1 cellular context compared by ENCODE assay signal in genomic region chr10:34364253-34365037, GRCh38.
A peak's percentile ranks its signal among the peaks of the same experiment; 100 is the strongest.
TF ChIP-seq lines count a peak whose summit lies in the region.

No MANE protein-coding gene starts in this region.

TF ChIP-seq in A549, 52 proteins besides CTCF, POLR2A, EP300 and RAD21 (continued from another document):
- TF ChIP-seq ATOH8 (CRISPR knock-in tag; IDR thresholded peaks at IDR 0.05; ENCODE audit: low read depth) (no peak), USF2 (IDR thresholded peaks at IDR 0.05) (no peak), CEBPB (IDR thresholded peaks at IDR 0.05) (peak; percentile 57 to 86), FOSL2 (IDR thresholded peaks at IDR 0.05) (peak; percentile 40; the same call in 1 of the 2 replicates), FOSL2 (CRISPR knock-in tag; IDR thresholded peaks at IDR 0.05) (peak; percentile 76), MAZ (IDR thresholded peaks at IDR 0.05; ENCODE audit: borderline replicate concordance, low read depth, low read length) (no peak), NPAS2 (CRISPR knock-in tag; IDR thresholded peaks at IDR 0.05; ENCODE audit: borderline replicate concordance) (no peak), FOXS1 (CRISPR knock-in tag; IDR thresholded peaks at IDR 0.05) (no peak), ZSCAN20 (CRISPR knock-in tag; IDR thresholded peaks at IDR 0.05) (no peak), BCL3 (IDR thresholded peaks at IDR 0.05) (no peak), FOSB (CRISPR knock-in tag; IDR thresholded peaks at IDR 0.05) (no peak), GATA3 (IDR thresholded peaks at IDR 0.05; ENCODE audit: borderline replicate concordance) (peak; percentile 87), REST (IDR thresholded peaks at IDR 0.05) (no peak), PBX3 (IDR thresholded peaks at IDR 0.05) (no peak), PHF8 (IDR thresholded peaks at IDR 0.05; ENCODE audit: borderline replicate concordance, low read depth) (no peak), CBX8 (IDR thresholded peaks at IDR 0.05) (no peak), NR3C1 (IDR thresholded peaks at IDR 0.05) (no peak), SMC3 (IDR thresholded peaks at IDR 0.05) (no peak; the same call in 1 of the 3 replicates), RCOR1 (IDR thresholded peaks at IDR 0.05; ENCODE audit: low read depth, low read length) (no peak), EHMT2 (IDR thresholded peaks at IDR 0.05; ENCODE audit: low read depth) (no peak), POLR2AphosphoS2 (conservative IDR thresholded peaks at IDR 0.05; ENCODE audit: low read length) (no peak), HOXB5 (CRISPR knock-in tag; IDR thresholded peaks at IDR 0.05) (no peak; the same call in 1 of the 2 replicates), E2F6 (IDR thresholded peaks at IDR 0.05; ENCODE audit: borderline replicate concordance, low read depth) (no peak), RNF2 (IDR thresholded peaks at IDR 0.05; ENCODE audit: borderline replicate concordance, low read depth) (no peak)
